Comparison of ENCODE assay signal across 8 cellular contexts in the genomic region with DNA sequence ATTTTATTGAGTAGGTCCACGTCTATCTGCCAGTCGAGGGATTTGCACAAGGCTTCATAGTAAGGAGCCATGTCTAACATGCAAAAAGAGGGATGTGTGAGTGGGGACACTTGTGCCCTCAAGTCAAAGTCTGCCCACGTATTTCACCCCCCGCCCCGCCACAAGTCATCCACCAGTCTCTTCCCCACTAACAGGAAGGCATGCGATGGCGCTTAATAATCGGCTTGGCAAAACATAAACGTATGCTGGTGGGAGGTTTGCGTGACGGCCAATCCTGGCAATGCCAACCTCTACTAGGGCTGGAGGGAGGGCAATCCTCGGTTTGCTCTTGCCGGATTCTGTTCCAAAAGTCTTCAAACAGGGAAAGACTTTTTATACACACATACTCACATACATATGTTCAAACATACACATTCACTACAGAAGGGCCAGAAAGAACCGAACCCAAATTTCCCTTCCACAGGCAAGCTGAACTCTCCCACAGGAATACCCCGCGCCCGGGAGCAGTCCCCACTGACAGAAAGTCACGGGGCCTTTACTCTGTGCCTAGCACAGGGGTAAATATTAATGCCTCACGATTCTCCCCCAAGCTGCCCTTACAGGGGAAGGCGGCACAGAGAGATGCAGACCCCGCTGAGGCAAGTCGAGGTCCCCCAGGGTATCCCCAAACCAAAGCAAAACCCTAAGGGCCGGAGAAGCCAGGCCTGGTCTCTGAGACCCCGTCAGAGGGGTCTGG. TPM values are rescaled to one million over a fixed set of nuclear protein-coding genes. Genes with fewer than 3 reads are reported as not detected.
DNase-seq lines count a peak whose midpoint lies in the region; ATAC-seq and TF ChIP-seq lines count a peak whose summit lies in the region.

No MANE protein-coding gene starts in this region.

- no peak for TF ChIP-seq POLR2A in lower leg skin (IDR thresholded peaks at IDR 0.05)

- ATAC-seq in activated CD4-positive, CD25-positive, alpha-beta regulatory T cell treated with anti-CD3 and anti-CD28 coated beads, Interleukin-2, amount 50 U/mL, for 24 hours = no peak

- in situ Hi-C loops in mammary epithelial cell (cut with MboI; ENCODE audit: low sequenced_read_pairs in 2 of 2) = loop anchor here in 1 of 2 donors (10.0 kb wide), 2 partner anchors 202 to 462 kb away; partner anchors contain the start of gene PRICKLE2

- no peaks in the 10 kb centered on the region for H3K27me3 ChIP-seq in PC-9 (ENCODE audit: insufficient read depth, low read depth)
- no peaks in the 10 kb centered on the region for H3K27me3 ChIP-seq in mammary epithelial cell (ENCODE audit: insufficient read depth, low read length)

- H3F3A ChIP-seq in PC-9 (ENCODE audit: insufficient read depth, low read depth) = peaks cover 2% of the 10 kb centered on the region; the same call in 1 of the 2 replicates

- WGBS in mammary epithelial cell (ENCODE audit: low coverage, missing lambda C conversion rate) = 9% methylated on average over 24 of the region's 24 CpGs
- 15 to 19% methylated on average over 24 of the region's 24 CpGs for WGBS in lower leg skin, 2 donors

- H2AFZ ChIP-seq in PC-9 = peak overlapping the region; percentile 92
- peak overlapping the region; percentile 96 for H2AFZ ChIP-seq in mammary epithelial cell (ENCODE audit: low read depth, low read length)

- H3K79me2 ChIP-seq in PC-9 (ENCODE audit: low read depth) = peaks cover 24% of the 10 kb centered on the region
- H3K79me2 ChIP-seq in mammary epithelial cell (ENCODE audit: insufficient read depth, low read length) = peaks cover 47% of the 10 kb centered on the region

- H3K36me3 ChIP-seq in PC-9 (ENCODE audit: low read depth) = no peaks in the 10 kb centered on the region; the same call in 1 of the 2 replicates
- H3K36me3 ChIP-seq in mammary epithelial cell (ENCODE audit: insufficient read depth, low read length) = peaks cover 14% of the 10 kb centered on the region

- no peak for TF ChIP-seq CTCF in PC-9 (conservative IDR thresholded peaks at IDR 0.05)
- no peak for TF ChIP-seq CTCF in mammary epithelial cell (conservative IDR thresholded peaks at IDR 0.05 in 1 of 2, IDR thresholded peaks at IDR 0.05 in 1 of 2; ENCODE audit: extremely low read depth in 1 of 2, insufficient read depth in 1 of 2, low read depth in 1 of 2, low read length in 2 of 2)
- TF ChIP-seq CTCF in lower leg skin (IDR thresholded peaks at IDR 0.05) = no peak

- H4K20me1 ChIP-seq in PC-9 (ENCODE audit: insufficient read depth) (peaks cover 5% of the 10 kb centered on the region; the same call in 1 of the 2 replicates), mammary epithelial cell (ENCODE audit: insufficient read depth, low read length) (no peaks in the 10 kb centered on the region)

- dilution Hi-C loops in mammary epithelial cell (cut with HindIII; ENCODE audit: low sequenced_read_pairs) = no loop called here

- H3K9me3 ChIP-seq in PC-9 (ENCODE audit: insufficient read depth, low read depth) (no peaks in the 10 kb centered on the region), mammary epithelial cell (replicated peaks; ENCODE audit: insufficient read depth, low read length) (no peaks in the 10 kb centered on the region)

- H3K9ac ChIP-seq in mammary epithelial cell (ENCODE audit: insufficient read depth, low read length) = peak overlapping the region; percentile 96

- CTCF ChIA-PET in PC-9 (lab: Charles Lee) (interaction anchor here (0.6 to 1.2 kb wide), 2 partner anchors 61 to 480 kb away, joined by 3 to 7 read pairs; no protein-coding TSS in a partner anchor), mammary epithelial cell (lab: Charles Lee; ENCODE audit: low non-redundant PET) (interaction anchor here (0.6 to 0.7 kb wide), 3 partner anchors 62 to 460 kb away, joined by 3 to 30 read pairs (median 4); no protein-coding TSS in a partner anchor)

- H3K27ac ChIP-seq in PC-9 (peak overlapping the region; percentile 54), mammary epithelial cell (ENCODE audit: insufficient read depth, low read depth, low read length) (peak overlapping the region; percentile 90), temporal lobe (ENCODE audit: low read depth, low read length) (peak overlapping the region; percentile 61)

- intact Hi-C loops in PC-9 (cut with micrococcal nuclease; ENCODE audit: unreplicated experiment) (loop anchor here (1.0 kb wide), 1 partner anchor 462 kb away; no protein-coding TSS in a partner anchor), mammary epithelial cell (cut with micrococcal nuclease) (loop anchor here (2.0 kb wide), 2 partner anchors 376 to 462 kb away; no protein-coding TSS in a partner anchor), lower leg skin (cut with DNase I; ENCODE audit: low total_unique reads) (loop anchor here (10.0 kb wide), 1 partner anchor 462 kb away; no protein-coding TSS in a partner anchor)

- H3K4me1 ChIP-seq in PC-9 (replicated peaks; ENCODE audit: insufficient read depth) (peaks cover 7% of the 10 kb centered on the region), mammary epithelial cell (ENCODE audit: insufficient read depth, low read length) (peaks cover 10% of the 10 kb centered on the region)

- no peaks in the 10 kb centered on the region for H3K9me2 ChIP-seq in PC-9 (ENCODE audit: insufficient read depth)

- H3K4me3 ChIP-seq in PC-9 (peak overlapping the region; percentile 91), mammary epithelial cell (replicated peaks in 1 of 3; ENCODE audit: insufficient read depth in 1 of 3, low read depth in 2 of 3, low read length in 3 of 3) (peak overlapping the region; percentile 81 to 95 (median 85)), lower leg skin (ENCODE audit: low read depth, poor library complexity, severe bottlenecking) (peak overlapping the region; percentile 92)

- DNase-seq in activated CD4-positive, CD25-positive, alpha-beta regulatory T cell treated with anti-CD3 and anti-CD28 coated beads, Interleukin-2, amount 50 U/mL, for 72 hours = peak; percentile 32
- no peak for DNase-seq in PC-9
- peak; percentile 35 for DNase-seq in mammary epithelial cell
- DNase-seq in lower leg skin (ENCODE audit: low spot score in 2 of 2) = no peak
- DNase-seq in EL = no peak
- no peak for DNase-seq in NCI-H1694 (lab: John Stamatoyannopoulos, UW)

- H3K4me2 ChIP-seq in PC-9 (peak overlapping the region; percentile 95), mammary epithelial cell (ENCODE audit: insufficient read depth, low read depth, low read length) (peak overlapping the region; percentile 79)

- BruUV-seq in PC-9 (replicated peaks; lab: Mats Ljungman, UMichigan) (TSS peak; percentile 74), mammary epithelial cell (replicated peaks; lab: Mats Ljungman, UMichigan) (TSS peak; percentile 52)

- POLR2A ChIA-PET in PC-9 (lab: Charles Lee; ENCODE audit: unreplicated experiment) = interaction anchor here (0.6 kb wide), 1 partner anchor 463 kb away, joined by 3 read pairs; no protein-coding TSS in a partner anchor

RNA-seq across cellular contexts. Expression of gene PSMD6, which starts 0.7 kb away (rescaled TPM):
- 52.0 and 68.8 TPM in 2 replicates for total RNA-seq in PC-9 (2021)
- 10 to 100 TPM; 70.7 to 85.9 TPM for total RNA-seq in mammary epithelial cell
- 75.2 TPM for polyA plus RNA-seq in mammary epithelial cell
- 28.0 TPM for polyA minus RNA-seq in mammary epithelial cell
- total RNA-seq in lower leg skin = 10 to 100 TPM; 61.6 to 81.2 (median 67.1) TPM
- 44.0 TPM for total RNA-seq in temporal lobe

Comparison
In these comparisons a context has a peak if more than half of its experiments do, and no peak if none do; other contexts are left out.
1. DNase-seq: peak in activated CD4-positive, CD25-positive, alpha-beta regulatory T cell treated with anti-CD3 and anti-CD28 coated beads, Interleukin-2, amount 50 U/mL, for 72 hours (single experiment) and mammary epithelial cell (single experiment); none in PC-9 (0 of 2), lower leg skin (0 of 2), EL (single experiment) and NCI-H1694 (single experiment).
2. Peak in every context shown above with its lines, with median percentiles within 50 percentile points of each other: H3K27ac ChIP-seq and H3K4me3 ChIP-seq.